15 cellular contexts compared by ENCODE assay signal in genomic region chr16:3087836-3088235, GRCh38. TPM values are rescaled to one million over a fixed set of nuclear protein-coding genes. Genes with fewer than 3 reads are reported as not detected.
DNase-seq lines count a peak whose midpoint lies in the region; ATAC-seq and TF ChIP-seq lines count a peak whose summit lies in the region.
"Had no signal": no experiment of that assay in that cellular context is flagged by ENCODE, and none has a peak within 500 bp of the region (broad histone marks: within the 10 kb centered on the region; RNA-seq: fewer than 3 reads in every experiment).

No MANE protein-coding gene starts in this region.

- H3K23ac ChIP-seq in mesenchymal stem cell (ENCODE audit: low read length in 2 of 2), result no peak overlapping the region

- no peak overlapping the region for H2BK15ac ChIP-seq in mesenchymal stem cell (ENCODE audit: low read depth, poor library complexity, severe bottlenecking)

- no peak overlapping the region for H2BK12ac ChIP-seq in mesenchymal stem cell (ENCODE audit: low read length in 2 of 2)

- intact Hi-C loops in activated CD4-positive, alpha-beta T cell treated with anti-CD3 and anti-CD28 coated beads for 36 hours (cut with DNase I, micrococcal nuclease), result no loop called here
- intact Hi-C loops in left ventricle myocardium superior (cut with micrococcal nuclease), result no loop called here

- H3K79me1 ChIP-seq in mesenchymal stem cell (replicated peaks; ENCODE audit: low read length, poor library complexity, severe bottlenecking), result no peaks in the 10 kb centered on the region

- no peak overlapping the region for H2BK5ac ChIP-seq in mesenchymal stem cell (ENCODE audit: low read depth, low read length, poor library complexity, severe bottlenecking)

- H3K9me3 ChIP-seq in NT2/D1 (ENCODE audit: insufficient read depth, low read length), result no peaks in the 10 kb centered on the region
- H3K9me3 ChIP-seq in parathyroid adenoma (ENCODE audit: control insufficient read depth, low read length), result no peaks in the 10 kb centered on the region
- H3K9me3 ChIP-seq in mesenchymal stem cell (ENCODE audit: control insufficient read depth, low read length), result no peaks in the 10 kb centered on the region
- H3K9me3 ChIP-seq: A549 had no signal

- peaks cover 53% of the 10 kb centered on the region for H3K4me1 Mint-ChIP-seq in activated CD4-positive, alpha-beta T cell treated with anti-CD3 and anti-CD28 coated beads for 36 hours

- H2AK5ac ChIP-seq in mesenchymal stem cell (ENCODE audit: low read length, severe bottlenecking), result no peak overlapping the region

- no peak overlapping the region for H3K18ac ChIP-seq in mesenchymal stem cell (ENCODE audit: low read depth in 1 of 2, low read length in 2 of 2)

- no peak for TF ChIP-seq CTCF in parathyroid adenoma (IDR thresholded peaks at IDR 0.05)

- no peak overlapping the region for H3K4me3 ChIP-seq in NT2/D1 (ENCODE audit: insufficient read length, low read depth)
- H3K4me3 ChIP-seq in parathyroid adenoma (ENCODE audit: low read depth, low read length), result no peak overlapping the region
- H3K4me3 ChIP-seq in mesenchymal stem cell (ENCODE audit: insufficient read depth in 1 of 2, low read depth in 1 of 2, low read length in 2 of 2), result no peak overlapping the region
- H3K4me3 ChIP-seq: A549, smooth muscle cell had no signal

- no peak overlapping the region for H3K14ac ChIP-seq in mesenchymal stem cell (ENCODE audit: low read length in 2 of 2)

- H2AFZ ChIP-seq in parathyroid adenoma (no peak overlapping the region), mesenchymal stem cell (ENCODE audit: low read depth, low read length) (no peak overlapping the region)

- peaks cover 39% of the 10 kb centered on the region for H3K36me3 ChIP-seq in NT2/D1 (ENCODE audit: insufficient read depth, insufficient read length, low read length)
- H3K36me3 ChIP-seq in parathyroid adenoma (ENCODE audit: control insufficient read depth, insufficient read depth, low read length), result no peaks in the 10 kb centered on the region
- H3K36me3 ChIP-seq in mesenchymal stem cell (ENCODE audit: control insufficient read depth in 1 of 2, insufficient read depth in 2 of 2, low read depth in 1 of 2, low read length in 2 of 2), result no peaks in the 10 kb centered on the region

- DNase-seq in activated CD4-positive, alpha-beta T cell treated with anti-CD3 and anti-CD28 coated beads for 36 hours, result no peak
- no peak for DNase-seq in activated CD4-positive, alpha-beta T cell treated with anti-CD3 and anti-CD28 coated beads for 1 hour
- DNase-seq in NT2/D1 (ENCODE audit: low read depth, low spot score), result no peak
- peak; percentile 59 for DNase-seq in left ventricle myocardium superior
- no peak for DNase-seq in mesenchymal stem cell
- DNase-seq in DMS153 (lab: John Stamatoyannopoulos, UW), result no peak
- no peak for DNase-seq in NCI-H146 (lab: John Stamatoyannopoulos, UW)
- DNase-seq: DMS53, NCI-H226, SW 1271, trophoblast cell had no signal

- peak overlapping the region; percentile 57 for H3K9ac ChIP-seq in NT2/D1 (ENCODE audit: insufficient read length, low read depth)
- H3K9ac ChIP-seq in parathyroid adenoma, result no peak overlapping the region
- H3K9ac ChIP-seq in mesenchymal stem cell (ENCODE audit: low read length), result no peak overlapping the region

- ATAC-seq in activated CD4-positive, alpha-beta T cell treated with anti-CD3 and anti-CD28 coated beads for 36 hours, result no peak
- ATAC-seq in left ventricle myocardium superior, result peak; percentile 66

- no peaks in the 10 kb centered on the region for H3K9me3 Mint-ChIP-seq in activated CD4-positive, alpha-beta T cell treated with anti-CD3 and anti-CD28 coated beads for 36 hours (ENCODE audit: low read depth)

- H3K4ac ChIP-seq in mesenchymal stem cell (ENCODE audit: low read depth in 1 of 2, low read length in 2 of 2), result no peak overlapping the region

- no peak overlapping the region for H2BK120ac ChIP-seq in mesenchymal stem cell (ENCODE audit: low read depth, low read length)

- no peak overlapping the region for H4K8ac ChIP-seq in mesenchymal stem cell (ENCODE audit: low read length)

- H4K91ac ChIP-seq in mesenchymal stem cell (ENCODE audit: low read length), result no peak overlapping the region

- H3K36me3 Mint-ChIP-seq in activated CD4-positive, alpha-beta T cell treated with anti-CD3 and anti-CD28 coated beads for 36 hours (ENCODE audit: low read depth), result no peaks in the 10 kb centered on the region

- H3K27me3 ChIP-seq in NT2/D1 (ENCODE audit: insufficient read depth, insufficient read length) (no peaks in the 10 kb centered on the region), parathyroid adenoma (ENCODE audit: control insufficient read depth, insufficient read depth, low read length) (no peaks in the 10 kb centered on the region), mesenchymal stem cell (ENCODE audit: control insufficient read depth in 1 of 2, insufficient read depth in 1 of 2, low read length in 2 of 2) (peaks cover 15 to 57% of the 10 kb centered on the region in 2 experiments)

- H3K4me1 ChIP-seq in NT2/D1 (ENCODE audit: insufficient read depth, insufficient read length), result peaks cover 30% of the 10 kb centered on the region
- H3K4me1 ChIP-seq in parathyroid adenoma, result no peaks in the 10 kb centered on the region
- peaks cover 11% of the 10 kb centered on the region for H3K4me1 ChIP-seq in mesenchymal stem cell (ENCODE audit: control insufficient read depth, insufficient read depth, low read depth, low read length)
- H3K4me1 ChIP-seq: A549 had no signal

- POLR2A ChIA-PET in activated CD4-positive, alpha-beta T cell treated with anti-CD3 and anti-CD28 coated beads for 36 hours (lab: Charles Lee), result interaction anchor here (0.7 to 1.1 kb wide), 2 partner anchors 10 to 22 kb away, joined by 3 to 4 read pairs; partner anchors contain the start of gene IL32

- no peaks in the 10 kb centered on the region for H3K79me2 ChIP-seq in parathyroid adenoma

- H3K27ac ChIP-seq in parathyroid adenoma, result no peak overlapping the region
- H3K27ac ChIP-seq in mesenchymal stem cell (ENCODE audit: low read length, poor library complexity, severe bottlenecking), result no peak overlapping the region
- H3K27ac ChIP-seq: A549 had no signal

- no peaks in the 10 kb centered on the region for H3K27me3 Mint-ChIP-seq in activated CD4-positive, alpha-beta T cell treated with anti-CD3 and anti-CD28 coated beads for 36 hours

- WGBS in mesenchymal stem cell, result 65% methylated on average over 6 of the region's 6 CpGs

- H3K4me3 Mint-ChIP-seq in activated CD4-positive, alpha-beta T cell treated with anti-CD3 and anti-CD28 coated beads for 36 hours, result peak overlapping the region; percentile 33

- H3K4me2 ChIP-seq in parathyroid adenoma (ENCODE audit: low read length) (peak overlapping the region; percentile 12), mesenchymal stem cell (ENCODE audit: low read length, poor library complexity, severe bottlenecking) (no peak overlapping the region)
- H3K4me2 ChIP-seq: A549 had no signal

- peak overlapping the region; percentile 56 for H3K27ac Mint-ChIP-seq in activated CD4-positive, alpha-beta T cell treated with anti-CD3 and anti-CD28 coated beads for 36 hours

- CTCF ChIA-PET in activated CD4-positive, alpha-beta T cell treated with anti-CD3 and anti-CD28 coated beads for 36 hours (lab: Charles Lee), result interaction anchor here (0.7 to 3.2 kb wide), 4 partner anchors 11 to 68 kb away, joined by 3 to 14 read pairs (median 4); partner anchors contain the start of gene ZNF213

RNA-seq across cellular contexts. Expression of gene ZSCAN10, which starts 11.3 kb away (rescaled TPM):
- total RNA-seq in activated CD4-positive, alpha-beta T cell treated with anti-CD3 and anti-CD28 coated beads for 36 hours, result under 1 TPM; 0.11 to 0.30 TPM
- not detected for total RNA-seq in left ventricle myocardium superior
- not detected for polyA plus RNA-seq in mesenchymal stem cell (2013, experiment 1 of 2)
- polyA plus RNA-seq in mesenchymal stem cell (2013, experiment 2 of 2), result not detected
- total RNA-seq: dermis microvascular lymphatic vessel endothelial cell, smooth muscle cell had no signal
- polyA plus RNA-seq: smooth muscle cell had no signal

RNA-seq across cellular contexts. Expression of gene IL32, which starts 22.4 kb away (rescaled TPM):
- total RNA-seq in activated CD4-positive, alpha-beta T cell treated with anti-CD3 and anti-CD28 coated beads for 36 hours, result 1,000 to 10,000 TPM; 1,864 to 2,360 TPM
- 46.0 TPM for total RNA-seq in left ventricle myocardium superior
- polyA plus RNA-seq in mesenchymal stem cell (2013, experiment 1 of 2), result 5.7 TPM
- polyA plus RNA-seq in mesenchymal stem cell (2013, experiment 2 of 2), result 5.9 TPM

RNA-seq across cellular contexts. Expression of gene ZNF205, which starts 24.6 kb away (rescaled TPM):
- total RNA-seq in activated CD4-positive, alpha-beta T cell treated with anti-CD3 and anti-CD28 coated beads for 36 hours, result under 1 TPM; 0.21 to 0.32 TPM
- 8.8 TPM for total RNA-seq in left ventricle myocardium superior
- 8.4 TPM for polyA plus RNA-seq in mesenchymal stem cell (2013, experiment 1 of 2)
- 8.1 TPM for polyA plus RNA-seq in mesenchymal stem cell (2013, experiment 2 of 2)

RNA-seq across cellular contexts. Expression of gene MMP25, which starts 41.5 kb away (rescaled TPM):
- total RNA-seq in activated CD4-positive, alpha-beta T cell treated with anti-CD3 and anti-CD28 coated beads for 36 hours, result under 1 TPM; 0.55 to 0.91 TPM
- 2.8 TPM for total RNA-seq in left ventricle myocardium superior
- 0.01 TPM for polyA plus RNA-seq in mesenchymal stem cell (2013, experiment 1 of 2)
- polyA plus RNA-seq in mesenchymal stem cell (2013, experiment 2 of 2), result 0.01 TPM

RNA-seq across cellular contexts. Expression of gene ZNF213, which starts 47.0 kb away (rescaled TPM):
- total RNA-seq in activated CD4-positive, alpha-beta T cell treated with anti-CD3 and anti-CD28 coated beads for 36 hours, result 1 to 10 TPM; 7.6 to 8.3 TPM
- total RNA-seq in left ventricle myocardium superior, result 7.1 TPM
- 6.1 TPM for polyA plus RNA-seq in mesenchymal stem cell (2013, experiment 1 of 2)
- polyA plus RNA-seq in mesenchymal stem cell (2013, experiment 2 of 2), result 5.7 TPM

Comparison
In these comparisons a context has a peak if more than half of its experiments do, and no peak if none do; other contexts are left out.
1. RNA of gene IL32, which starts 22.4 kb away (total RNA-seq): 1,864 to 2,360 TPM in activated CD4-positive, alpha-beta T cell treated with anti-CD3 and anti-CD28 coated beads for 36 hours; 46.0 TPM in left ventricle myocardium superior (single experiment); every median in the first group is over 10 times any median in the second.